In the genomic region with DNA sequence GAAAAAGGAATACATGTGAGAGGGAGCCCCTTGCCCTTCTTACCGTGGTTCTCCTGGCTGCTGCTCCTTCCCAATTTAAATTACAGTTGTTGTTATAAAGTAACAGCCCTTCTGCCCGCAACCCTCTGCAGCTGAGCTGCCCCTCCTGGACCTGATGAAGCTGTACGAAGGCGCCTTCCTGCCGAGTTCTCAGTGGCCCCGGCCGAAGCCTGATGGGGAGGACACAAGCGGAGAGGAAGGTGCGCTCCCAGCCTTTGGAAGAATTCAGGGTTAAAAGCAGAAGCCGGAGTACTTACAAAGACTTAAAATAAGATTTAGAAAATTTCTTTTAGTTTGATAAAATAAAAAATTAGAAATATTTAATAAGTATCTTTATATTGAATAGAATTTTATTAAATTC, we compare ENCODE assay signal across 21 cellular contexts.
"Had no signal": no experiment of that assay in that cellular context is flagged by ENCODE, and none has a peak within 500 bp of the region (broad histone marks: within the 10 kb centered on the region; RNA-seq: fewer than 3 reads in every experiment).

No MANE protein-coding gene starts in this region.

- H3K27ac ChIP-seq: KMS-11, SK-N-MC had no signal

- DNase-seq: Kasumi-1, MM.1S, NCI-H1092 treated with DMSO at 0.1 percent for 48 hours, NCI-H1436, NCI-H187, NCI-H2029, NCI-H2081 treated with DMSO at 0.1 percent for 48 hours, NCI-H2171, NCI-H226, NCI-H446, NCI-H510A, NCI-H524 treated with DMSO at 0.1 percent for 48 hours, NCI-H69, NCI-H774, Right ventricle myocardium superior, RPMI8226, SIG-M5 had no signal

- H3K9ac ChIP-seq: KMS-11 had no signal

- H3K4me2 ChIP-seq: KMS-11 had no signal

- H3K27me3 ChIP-seq: SJSA1 had no signal

- H3K4me3 ChIP-seq: K562, SJSA1, SK-N-MC had no signal

- H3K9me3 ChIP-seq: SJSA1 had no signal

- ATAC-seq: K562 had no signal
